ENCODE assay signal across 1 cellular context in genomic region chr1:19480282-19480681, GRCh38.
TF ChIP-seq lines count a peak whose summit lies in the region.

No MANE protein-coding gene starts in this region.

TF ChIP-seq in HepG2, 621 proteins besides CTCF, POLR2A, EP300 and RAD21:
- TF ChIP-seq ZBTB33 (CRISPR knock-in tag; IDR thresholded peaks at IDR 0.05) (peak; percentile 60; the same call in 1 of the 2 replicates), ZNF878 (CRISPR knock-in tag; IDR thresholded peaks at IDR 0.05) (no peak)
